Comparison of ENCODE assay signal across 17 cellular contexts in the genomic region with DNA sequence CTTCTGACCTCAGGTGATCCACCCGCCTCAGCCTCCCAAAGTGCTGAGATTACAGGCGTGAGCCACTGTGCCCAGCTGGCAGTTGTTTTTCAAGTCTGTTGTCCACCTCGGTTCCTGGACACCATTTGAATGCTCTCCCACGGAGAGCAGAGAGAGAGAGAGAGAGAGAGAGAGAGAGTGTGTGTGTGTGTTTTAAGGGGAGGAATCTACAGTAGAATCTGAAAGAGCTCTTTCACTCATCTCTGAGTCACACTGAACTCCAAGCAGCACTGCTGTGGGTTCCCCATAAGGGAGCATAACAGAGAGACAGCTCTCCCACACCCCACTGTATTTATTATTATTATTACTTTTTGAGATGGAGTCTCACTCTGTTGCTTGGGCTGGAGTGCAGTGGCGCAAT.
A peak's percentile ranks its signal among the peaks of the same experiment; 100 is the strongest.
DNase-seq lines count a peak whose midpoint lies in the region; ATAC-seq and TF ChIP-seq lines count a peak whose summit lies in the region.
"Had no signal": no experiment of that assay in that cellular context is flagged by ENCODE, and none has a peak within 500 bp of the region (broad histone marks: within the 10 kb centered on the region; RNA-seq: fewer than 3 reads in every experiment).

No MANE protein-coding gene starts in this region.

- peaks cover 14% of the 10 kb centered on the region for H3K4me1 Mint-ChIP-seq in activated naive CD8-positive, alpha-beta T cell treated with anti-CD3 and anti-CD28 coated beads, Interleukin-2, amount 50 U/mL, for 24 hours
- peaks cover 9% of the 10 kb centered on the region for H3K4me1 Mint-ChIP-seq in activated naive CD8-positive, alpha-beta T cell treated with anti-CD3 and anti-CD28 coated beads for 36 hours
- H3K4me1 Mint-ChIP-seq in activated CD4-positive, alpha-beta memory T cell treated with anti-CD3 and anti-CD28 coated beads, Interleukin-2, amount 10 ng/mL, durations not matched to agents 7 days and 5 days: peaks cover 6% of the 10 kb centered on the region

- H3K9me3 Mint-ChIP-seq in activated naive CD8-positive, alpha-beta T cell treated with anti-CD3 and anti-CD28 coated beads, Interleukin-2, amount 50 U/mL, for 24 hours: no peaks in the 10 kb centered on the region
- no peaks in the 10 kb centered on the region for H3K9me3 Mint-ChIP-seq in activated naive CD8-positive, alpha-beta T cell treated with anti-CD3 and anti-CD28 coated beads for 36 hours
- no peaks in the 10 kb centered on the region for H3K9me3 Mint-ChIP-seq in activated CD4-positive, alpha-beta memory T cell treated with anti-CD3 and anti-CD28 coated beads, Interleukin-2, amount 10 ng/mL, durations not matched to agents 7 days and 5 days

- no peak overlapping the region for H3K4me3 Mint-ChIP-seq in activated naive CD8-positive, alpha-beta T cell treated with anti-CD3 and anti-CD28 coated beads, Interleukin-2, amount 50 U/mL, for 24 hours
- no peak overlapping the region for H3K4me3 Mint-ChIP-seq in activated naive CD8-positive, alpha-beta T cell treated with anti-CD3 and anti-CD28 coated beads for 36 hours
- H3K4me3 Mint-ChIP-seq in activated CD4-positive, alpha-beta memory T cell treated with anti-CD3 and anti-CD28 coated beads, Interleukin-2, amount 10 ng/mL, durations not matched to agents 7 days and 5 days: no peak overlapping the region
- H3K4me3 Mint-ChIP-seq: B cell had no signal

- H3K36me3 ChIP-seq in uterus: no peaks in the 10 kb centered on the region
- H3K36me3 ChIP-seq: heart left ventricle, lower lobe of right lung had no signal

- TF ChIP-seq CTCF in fibroblast of the aortic adventitia (IDR thresholded peaks at IDR 0.05; ENCODE audit: insufficient read depth, low read length): no peak
- TF ChIP-seq CTCF in uterus (IDR thresholded peaks at IDR 0.05): no peak

- POLR2A ChIA-PET in activated CD4-positive, alpha-beta memory T cell treated with anti-CD3 and anti-CD28 coated beads, Interleukin-2, amount 10 ng/mL, durations not matched to agents 7 days and 5 days (lab: Charles Lee): no interaction called here

- no peaks in the 10 kb centered on the region for H3K27me3 ChIP-seq in uterus
- H3K27me3 ChIP-seq: heart left ventricle had no signal

- intact Hi-C loops in uterus (cut with DNase I; ENCODE audit: low total_unique reads): no loop called here

- H3K27me3 Mint-ChIP-seq in activated naive CD8-positive, alpha-beta T cell treated with anti-CD3 and anti-CD28 coated beads, Interleukin-2, amount 50 U/mL, for 24 hours: peaks cover 5% of the 10 kb centered on the region
- no peaks in the 10 kb centered on the region for H3K27me3 Mint-ChIP-seq in activated naive CD8-positive, alpha-beta T cell treated with anti-CD3 and anti-CD28 coated beads for 36 hours
- peaks cover 14% of the 10 kb centered on the region for H3K27me3 Mint-ChIP-seq in activated CD4-positive, alpha-beta memory T cell treated with anti-CD3 and anti-CD28 coated beads, Interleukin-2, amount 10 ng/mL, durations not matched to agents 7 days and 5 days

- H3K36me3 Mint-ChIP-seq in activated naive CD8-positive, alpha-beta T cell treated with anti-CD3 and anti-CD28 coated beads, Interleukin-2, amount 50 U/mL, for 24 hours (ENCODE audit: low read depth): no peaks in the 10 kb centered on the region
- H3K36me3 Mint-ChIP-seq in activated naive CD8-positive, alpha-beta T cell treated with anti-CD3 and anti-CD28 coated beads for 36 hours: no peaks in the 10 kb centered on the region
- H3K36me3 Mint-ChIP-seq in activated CD4-positive, alpha-beta memory T cell treated with anti-CD3 and anti-CD28 coated beads, Interleukin-2, amount 10 ng/mL, durations not matched to agents 7 days and 5 days (ENCODE audit: low read depth): no peaks in the 10 kb centered on the region

- CTCF ChIA-PET in activated CD4-positive, alpha-beta memory T cell treated with anti-CD3 and anti-CD28 coated beads, Interleukin-2, amount 10 ng/mL, durations not matched to agents 7 days and 5 days (lab: Charles Lee): no interaction called here

- H3K4me3 ChIP-seq in fibroblast of the aortic adventitia (ENCODE audit: low read depth, low read length): no peak overlapping the region
- H3K4me3 ChIP-seq in uterus: no peak overlapping the region
- H3K4me3 ChIP-seq: heart left ventricle, lower lobe of right lung had no signal

- ATAC-seq in activated naive CD8-positive, alpha-beta T cell treated with anti-CD3 and anti-CD28 coated beads, Interleukin-2, amount 50 U/mL, for 24 hours: peak; percentile 76
- ATAC-seq: heart left ventricle had no signal

- H3K27ac Mint-ChIP-seq in activated naive CD8-positive, alpha-beta T cell treated with anti-CD3 and anti-CD28 coated beads, Interleukin-2, amount 50 U/mL, for 24 hours: no peak overlapping the region
- no peak overlapping the region for H3K27ac Mint-ChIP-seq in activated naive CD8-positive, alpha-beta T cell treated with anti-CD3 and anti-CD28 coated beads for 36 hours
- no peak overlapping the region for H3K27ac Mint-ChIP-seq in activated CD4-positive, alpha-beta memory T cell treated with anti-CD3 and anti-CD28 coated beads, Interleukin-2, amount 10 ng/mL, durations not matched to agents 7 days and 5 days
- H3K27ac Mint-ChIP-seq: B cell had no signal

- H3K9me3 ChIP-seq in uterus: no peaks in the 10 kb centered on the region
- H3K9me3 ChIP-seq: heart left ventricle, lower lobe of right lung had no signal

- DNase-seq in activated naive CD8-positive, alpha-beta T cell treated with anti-CD3 and anti-CD28 coated beads, Interleukin-2, amount 50 U/mL, for 24 hours: no peak
- DNase-seq in activated naive CD8-positive, alpha-beta T cell treated with anti-CD3 and anti-CD28 coated beads for 36 hours: no peak
- DNase-seq in RPMI7951 (ENCODE audit: low read depth): peak; percentile 95
- DNase-seq in fibroblast of the aortic adventitia (ENCODE audit: low read depth): peak; percentile 7
- DNase-seq in ureter (ENCODE audit: low spot score): peak; percentile 26
- no peak for DNase-seq in uterus
- DNase-seq in stimulated activated naive CD4-positive, alpha-beta T cell treated with Interleukin-2 at 50 U/mL for 16 hours (lab: John Stamatoyannopoulos, UW): no peak
- DNase-seq in activated CD4-positive, alpha-beta memory T cell treated with anti-CD3 and anti-CD28 coated beads, Interleukin-2, amount 10 ng/mL, durations not matched to agents 7 days and 5 days: no peak
- DNase-seq: activated gamma-delta T cell treated with Interleukin-2 at 50 U/mL for 16 hours; dermis blood vessel endothelial cell; lower lobe of right lung; posterior cingulate gyrus; Right ventricle myocardium superior; stimulated activated CD4-positive, alpha-beta T cell treated with anti-CD3 and anti-CD28 coated beads, Interleukin-4, amount 100 ng/mL, for 24 hours had no signal

- no peak overlapping the region for H3K27ac ChIP-seq in uterus
- H3K27ac ChIP-seq: heart left ventricle, KMS-11, lower lobe of right lung had no signal

- H3K4me1 ChIP-seq in uterus: no peaks in the 10 kb centered on the region
- H3K4me1 ChIP-seq: lower lobe of right lung had no signal

- TF ChIP-seq POLR2A in uterus (IDR thresholded peaks at IDR 0.05): no peak

Comparison
In these comparisons a context has a peak if more than half of its experiments do, and no peak if none do; other contexts are left out.
1. DNase-seq: peak in RPMI7951 (single experiment), fibroblast of the aortic adventitia (single experiment) and ureter (single experiment); none in activated naive CD8-positive, alpha-beta T cell treated with anti-CD3 and anti-CD28 coated beads, Interleukin-2, amount 50 U/mL, for 24 hours (single experiment), activated naive CD8-positive, alpha-beta T cell treated with anti-CD3 and anti-CD28 coated beads for 36 hours (single experiment), uterus (0 of 2), stimulated activated naive CD4-positive, alpha-beta T cell treated with Interleukin-2 at 50 U/mL for 16 hours (single experiment) and activated CD4-positive, alpha-beta memory T cell treated with anti-CD3 and anti-CD28 coated beads, Interleukin-2, amount 10 ng/mL, durations not matched to agents 7 days and 5 days (single experiment).